8 cellular contexts compared by ENCODE assay signal in genomic region chr1:180503274-180503862, GRCh38. TPM values are rescaled to one million over a fixed set of nuclear protein-coding genes. Genes with fewer than 3 reads are reported as not detected.
A peak's percentile ranks its signal among the peaks of the same experiment; 100 is the strongest.
DNase-seq lines count a peak whose midpoint lies in the region; ATAC-seq and TF ChIP-seq lines count a peak whose summit lies in the region.

No MANE protein-coding gene starts in this region.

- H3K4me1 Mint-ChIP-seq in T-helper 2 cell treated with Interferon-gamma antibody and Interleukin-4, amounts not matched to agents 5 μg/mL and 100 μg/mL, for 36 hours (ENCODE audit: low read depth), result peaks cover 33% of the 10 kb centered on the region
- peaks cover 14% of the 10 kb centered on the region for H3K4me1 Mint-ChIP-seq in activated T-helper 17 cell treated with anti-CD3 and anti-CD28 coated beads, Interleukin-2, amount 50 U/mL, for 72 hours

- peak overlapping the region; percentile 95 for H3K4me3 ChIP-seq in IMR-90 (ENCODE audit: insufficient read depth, low read depth, low read length)
- H3K4me3 ChIP-seq in hepatocyte, result peak overlapping the region; percentile 74
- H3K4me3 ChIP-seq in skin epidermis, result peak overlapping the region; percentile 61 to 91 (median 72)

- no TSS peak for BruUV-seq in IMR-90 (replicated peaks; lab: Mats Ljungman, UMichigan)

- TF ChIP-seq CTCF in IMR-90 (conservative IDR thresholded peaks at IDR 0.05; ENCODE audit: low read depth, low read length) (no peak), hepatocyte (IDR thresholded peaks at IDR 0.05; ENCODE audit: poor library complexity) (no peak)

- H3K79me2 ChIP-seq in hepatocyte, result peaks cover 36% of the 10 kb centered on the region

- dilution Hi-C loops in IMR-90 (cut with HindIII; ENCODE audit: low sequenced_read_pairs, unreplicated experiment), result no loop called here

- peaks cover 9% of the 10 kb centered on the region for H3K36me3 Mint-ChIP-seq in T-helper 2 cell treated with Interferon-gamma antibody and Interleukin-4, amounts not matched to agents 5 μg/mL and 100 μg/mL, for 36 hours (ENCODE audit: low read depth)
- peaks cover 20% of the 10 kb centered on the region for H3K36me3 Mint-ChIP-seq in activated T-helper 17 cell treated with anti-CD3 and anti-CD28 coated beads, Interleukin-2, amount 50 U/mL, for 72 hours (ENCODE audit: low read depth)

- H3K27me3 Mint-ChIP-seq in T-helper 2 cell treated with Interferon-gamma antibody and Interleukin-4, amounts not matched to agents 5 μg/mL and 100 μg/mL, for 36 hours (ENCODE audit: low read depth), result no peaks in the 10 kb centered on the region
- H3K27me3 Mint-ChIP-seq in activated T-helper 17 cell treated with anti-CD3 and anti-CD28 coated beads, Interleukin-2, amount 50 U/mL, for 72 hours, result no peaks in the 10 kb centered on the region

- POLR2A ChIA-PET in IMR-90 (lab: Charles Lee; ENCODE audit: unreplicated experiment), result no interaction called here

- peaks cover 10 to 30% of the 10 kb centered on the region in 2 experiments for H3K79me1 ChIP-seq in IMR-90 (ENCODE audit: low read depth in 1 of 2, low read length in 2 of 2)

- H4K20me1 ChIP-seq in IMR-90 (ENCODE audit: insufficient read depth, low read length), result no peaks in the 10 kb centered on the region; the same call in none of the 2 replicates
- no peaks in the 10 kb centered on the region for H4K20me1 ChIP-seq in hepatocyte (ENCODE audit: insufficient read depth, poor library complexity, severe bottlenecking)

- no peaks in the 10 kb centered on the region for H3K27me3 ChIP-seq in IMR-90 (ENCODE audit: control insufficient read depth, insufficient read depth, low read length)
- no peaks in the 10 kb centered on the region for H3K27me3 ChIP-seq in hepatocyte

- peak overlapping the region; percentile 46 for H3K23ac ChIP-seq in IMR-90 (ENCODE audit: low read depth, low read length)

- no peak for TF ChIP-seq RAD21 in IMR-90 (IDR thresholded peaks at IDR 0.05; ENCODE audit: low read length)

- H3K27ac Mint-ChIP-seq in T-helper 2 cell treated with Interferon-gamma antibody and Interleukin-4, amounts not matched to agents 5 μg/mL and 100 μg/mL, for 36 hours, result peak overlapping the region; percentile 96
- H3K27ac Mint-ChIP-seq in activated T-helper 17 cell treated with anti-CD3 and anti-CD28 coated beads, Interleukin-2, amount 50 U/mL, for 72 hours, result peak overlapping the region; percentile 96

- peak overlapping the region; percentile 83; the same call in 1 of the 2 replicates for H3K56ac ChIP-seq in IMR-90 (ENCODE audit: extremely low read depth, insufficient read depth, low read length)

- H2AK9ac ChIP-seq in IMR-90 (replicated peaks; ENCODE audit: low read depth, low read length, poor library complexity), result no peak overlapping the region

- H3K9me2 ChIP-seq in hepatocyte (replicated peaks; ENCODE audit: insufficient read depth), result no peaks in the 10 kb centered on the region

- peak overlapping the region; percentile 67 for H4K91ac ChIP-seq in IMR-90 (ENCODE audit: insufficient read depth, low read depth, low read length)

- H3K4me1 ChIP-seq in IMR-90 (ENCODE audit: control insufficient read depth, insufficient read depth, low read length) (peaks cover 18% of the 10 kb centered on the region), hepatocyte (ENCODE audit: insufficient read depth) (peaks cover 4% of the 10 kb centered on the region)

- CTCF ChIA-PET in IMR-90 (lab: Yijun Ruan, JAX), result no interaction called here

- in situ Hi-C loops in IMR-90 (cut with MboI; ENCODE audit: low sequenced_read_pairs), result no loop called here

- peak overlapping the region; percentile 95 for H2BK5ac ChIP-seq in IMR-90 (ENCODE audit: low read depth, low read length, poor library complexity, severe bottlenecking)

- H3K9me1 ChIP-seq in IMR-90 (ENCODE audit: insufficient read depth, low read length), result peaks cover 7% of the 10 kb centered on the region; the same call in 1 of the 2 replicates

- H2BK20ac ChIP-seq in IMR-90 (ENCODE audit: low read depth, low read length), result peak overlapping the region; percentile 95

- peak overlapping the region; percentile 97 for H3K4me2 ChIP-seq in IMR-90 (ENCODE audit: low read depth, low read length)
- peak overlapping the region; percentile 84 for H3K4me2 ChIP-seq in hepatocyte

- H3K18ac ChIP-seq in IMR-90 (ENCODE audit: low read depth, low read length), result peak overlapping the region; percentile 87

- H4K5ac ChIP-seq in IMR-90 (ENCODE audit: low read depth, low read length), result peak overlapping the region; percentile 90

- peak overlapping the region; percentile 96 for H3K4ac ChIP-seq in IMR-90 (ENCODE audit: low read depth, low read length)

- peak overlapping the region; percentile 86 to 98 for H4K8ac ChIP-seq in IMR-90 (ENCODE audit: low read depth in 2 of 2, low read length in 2 of 2)

- peak overlapping the region; percentile 82 for H2BK120ac ChIP-seq in IMR-90 (ENCODE audit: low read depth, low read length)

- H3K27ac ChIP-seq in IMR-90 (ENCODE audit: insufficient read depth, low read length) (peak overlapping the region; percentile 98), hepatocyte (peak overlapping the region; percentile 98), skin epidermis (peak overlapping the region in 20 of 21 experiments; percentile 77 to 97 (median 92))

- ATAC-seq in IMR-90 (ENCODE audit: low read depth), result no peak
- peak; percentile 1 for ATAC-seq in activated T-helper 17 cell treated with anti-CD3 and anti-CD28 coated beads, Interleukin-2, amount 50 U/mL, for 72 hours (replicated peaks)

- no peak for TF ChIP-seq POLR2A in IMR-90 (IDR thresholded peaks at IDR 0.05; ENCODE audit: low read depth, low read length)

- H2AFZ ChIP-seq in IMR-90 (replicated peaks; ENCODE audit: low read length, poor library complexity) (peak overlapping the region; percentile 97), hepatocyte (peak overlapping the region; percentile 97)

- peak overlapping the region; percentile 87 for H3K14ac ChIP-seq in IMR-90 (replicated peaks; ENCODE audit: low read depth, low read length)

- intact Hi-C loops in IMR-90 (cut with micrococcal nuclease), result no loop called here

- H2BK15ac ChIP-seq in IMR-90 (ENCODE audit: low read depth, low read length), result peak overlapping the region; percentile 9; the same call in 2 of the 3 replicates

- H3K9me3 ChIP-seq in IMR-90 (ENCODE audit: control insufficient read depth, insufficient read depth, low read length), result peaks cover under 1% of the 10 kb centered on the region; the same call in 1 of the 2 replicates
- no peaks in the 10 kb centered on the region for H3K9me3 ChIP-seq in hepatocyte (ENCODE audit: low read depth)

- H2AK5ac ChIP-seq in IMR-90 (ENCODE audit: low read depth, low read length), result peak overlapping the region; percentile 30; the same call in 1 of the 2 replicates

- H3K36me3 ChIP-seq in IMR-90 (ENCODE audit: control insufficient read depth, insufficient read depth, low read length), result peaks cover 8% of the 10 kb centered on the region
- H3K36me3 ChIP-seq in hepatocyte (replicated peaks; ENCODE audit: insufficient read depth, low read depth), result no peaks in the 10 kb centered on the region

- peak overlapping the region; percentile 99 for H3K9ac ChIP-seq in IMR-90 (ENCODE audit: low read depth, low read length)

- peak overlapping the region; percentile 98 for H3K4me3 Mint-ChIP-seq in T-helper 2 cell treated with Interferon-gamma antibody and Interleukin-4, amounts not matched to agents 5 μg/mL and 100 μg/mL, for 36 hours
- peak overlapping the region; percentile 89 for H3K4me3 Mint-ChIP-seq in activated T-helper 17 cell treated with anti-CD3 and anti-CD28 coated beads, Interleukin-2, amount 50 U/mL, for 72 hours

- no peak for DNase-seq in T-helper 2 cell treated with Interferon-gamma antibody and Interleukin-4, amounts not matched to agents 5 μg/mL and 100 μg/mL, for 36 hours (ENCODE audit: low spot score)
- DNase-seq in T-helper 2 cell, result no peak
- DNase-seq in IMR-90, result no peak
- DNase-seq in hepatocyte (ENCODE audit: low spot score), result no peak
- no peak for DNase-seq in activated CD4-positive, CD25-positive, alpha-beta regulatory T cell treated with anti-CD3 and anti-CD28 coated beads, Interleukin-2, amount 50 U/mL, for 72 hours
- DNase-seq in D341Med (ENCODE audit: low spot score), result no peak

- WGBS in IMR-90 (ENCODE audit: extremely low coverage in 2 of 2, insufficient read length in 1 of 2), 2 experiments, result no CpG with 5 or more reads among the region's 8 CpGs
- 71% methylated on average over 8 of the region's 8 CpGs for WGBS in hepatocyte (ENCODE audit: low lambda C conversion rate, missing lambda C conversion rate)

- H3K9me3 Mint-ChIP-seq in T-helper 2 cell treated with Interferon-gamma antibody and Interleukin-4, amounts not matched to agents 5 μg/mL and 100 μg/mL, for 36 hours, result no peaks in the 10 kb centered on the region
- no peaks in the 10 kb centered on the region for H3K9me3 Mint-ChIP-seq in activated T-helper 17 cell treated with anti-CD3 and anti-CD28 coated beads, Interleukin-2, amount 50 U/mL, for 72 hours

TF ChIP-seq in IMR-90, 13 proteins besides CTCF, POLR2A, EP300 and RAD21:
- TF ChIP-seq ELK1 (IDR thresholded peaks at IDR 0.05; ENCODE audit: borderline replicate concordance, low read depth, low read length) (no peak), FOS (IDR thresholded peaks at IDR 0.05; ENCODE audit: low read depth, low read length) (no peak)

RNA-seq across cellular contexts. Expression of gene ACBD6, which starts 1.0 kb away (rescaled TPM):
- total RNA-seq in IMR-90 (2012; rRNA removed) (52.5 and 83.3 TPM in 2 replicates), hepatocyte (40.2 and 45.8 TPM in 2 replicates)
- polyA plus RNA-seq in IMR-90 (2012; rRNA removed) (54.4 and 59.1 TPM in 2 replicates), hepatocyte (36.3 and 45.8 TPM in 2 replicates)
- polyA plus RNA-seq in IMR-90 (2012; cell fraction: cytosol; rRNA removed), result 32.3 and 41.6 TPM in 2 replicates
- 95.2 and 130 TPM in 2 replicates for polyA plus RNA-seq in IMR-90 (2012; cell fraction: nucleus; rRNA removed; ENCODE audit: low replicate concordance)
- 10 to 100 TPM; 33.4 to 41.9 TPM for total RNA-seq in activated T-helper 17 cell treated with anti-CD3 and anti-CD28 coated beads, Interleukin-2, amount 50 U/mL, for 72 hours

RNA-seq across cellular contexts. Expression of gene OVAAL, which starts 55.4 kb away (rescaled TPM):
- not detected in 2 replicates for total RNA-seq in IMR-90 (2012; rRNA removed)
- polyA plus RNA-seq in IMR-90 (2012; rRNA removed), result not detected in 2 replicates
- 0.03 TPM in 1 of 2 replicates, not detected in the other for polyA plus RNA-seq in IMR-90 (2012; cell fraction: cytosol; rRNA removed)
- polyA plus RNA-seq in IMR-90 (2012; cell fraction: nucleus; rRNA removed; ENCODE audit: low replicate concordance), result not detected in 2 replicates
- not detected for total RNA-seq in activated T-helper 17 cell treated with anti-CD3 and anti-CD28 coated beads, Interleukin-2, amount 50 U/mL, for 72 hours
- total RNA-seq in hepatocyte, result not detected in 2 replicates
- polyA plus RNA-seq in hepatocyte, result not detected in 2 replicates
